In genomic region chrX:104961926-104962325, GRCh38 we compare ENCODE assay signal across 21 cellular contexts.
"Had no signal": no experiment of that assay in that cellular context is flagged by ENCODE, and none has a peak within 500 bp of the region (broad histone marks: within the 10 kb centered on the region; RNA-seq: fewer than 3 reads in every experiment).

No MANE protein-coding gene starts in this region.

- H3K9me3 ChIP-seq: MG63, SJSA1 had no signal

- H3K36me3 ChIP-seq: MG63, SJSA1 had no signal

- H3K27me3 ChIP-seq: MG63, SJSA1 had no signal

- H3K27ac ChIP-seq: HL-60, SJSA1, SK-N-MC had no signal

- DNase-seq: Karpas-422, KG1, MG63, NCI-H1092, NCI-H1105 treated with DMSO at 0.1 percent for 48 hours, NCI-H1417 treated with DMSO at 0.1 percent for 48 hours, NCI-H146, NCI-H1694 treated with DMSO at 0.1 percent for 48 hours, NCI-H1930, NCI-H2081, NCI-H2107, NCI-H2227 treated with DMSO at 0.1 percent for 48 hours, NCI-H524, NCI-H526 treated with DMSO at 0.1 percent for 48 hours, NCI-H748 treated with DMSO at 0.1 percent for 48 hours, Right ventricle myocardium superior, RPMI8226, SIG-M5 had no signal

- H3K4me1 ChIP-seq: SJSA1 had no signal

- H3K4me3 ChIP-seq: MG63, SJSA1, SK-N-MC had no signal
